Comparison of ENCODE assay signal across 17 cellular contexts in the genomic region with DNA sequence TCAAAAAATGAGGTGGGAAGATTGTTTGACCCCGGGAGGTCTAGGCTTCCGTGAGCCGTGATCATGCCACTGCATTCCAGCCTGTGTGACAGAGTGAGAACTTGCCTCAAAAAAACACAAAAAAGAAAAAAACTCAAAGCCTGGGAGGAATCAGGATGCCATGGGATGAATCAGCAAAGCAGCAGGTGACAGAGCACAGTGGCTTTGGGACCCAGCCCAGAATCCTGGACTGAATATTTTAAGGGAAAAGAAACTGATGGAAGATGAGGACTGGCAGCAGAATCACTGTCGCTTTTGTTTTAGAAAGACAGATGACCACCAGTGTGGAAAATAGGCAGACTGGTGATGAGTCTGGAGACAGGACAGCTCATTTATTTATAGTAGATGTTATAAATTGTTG. TPM values are rescaled to one million over a fixed set of nuclear protein-coding genes. Genes with fewer than 3 reads are reported as not detected.
DNase-seq lines count a peak whose midpoint lies in the region; ATAC-seq, FAIRE-seq and TF ChIP-seq lines count a peak whose summit lies in the region.
"Had no signal": no experiment of that assay in that cellular context is flagged by ENCODE, and none has a peak within 500 bp of the region (broad histone marks: within the 10 kb centered on the region; RNA-seq: fewer than 3 reads in every experiment).

No MANE protein-coding gene starts in this region.

- FAIRE-seq in D721Med (lab: Jason Lieb, UNC), result no peak

- H3K36me3 ChIP-seq in SJCRH30 (peaks cover 13% of the 10 kb centered on the region), neural progenitor cell (peaks cover 7% of the 10 kb centered on the region)
- H3K36me3 ChIP-seq: vagina had no signal

- peaks cover 45% of the 10 kb centered on the region for H3K36me3 Mint-ChIP-seq in neural progenitor cell

- no peak overlapping the region for H3K4me3 Mint-ChIP-seq in neural progenitor cell
- H3K4me3 Mint-ChIP-seq: activated naive CD4-positive, alpha-beta T cell treated with anti-CD3 and anti-CD28 coated beads, Interleukin-2, amount 50 U/mL, for 24 hours had no signal

- no peak overlapping the region for H3K9ac ChIP-seq in neural progenitor cell

- H4K20me1 ChIP-seq in neural progenitor cell (ENCODE audit: low read depth), result no peaks in the 10 kb centered on the region

- H3K79me2 ChIP-seq in neural progenitor cell (ENCODE audit: low read depth), result no peaks in the 10 kb centered on the region

- DNase-seq in COLO829 (ENCODE audit: low spot score) (peak; percentile 3), SJCRH30 (peak; percentile 9 to 18), fibroblast of mammary gland (ENCODE audit: low read depth) (peak; percentile 33), neural progenitor cell (ENCODE audit: low spot score) (peak; percentile 7), NCI-H2227 treated with DMSO at 0.1 percent for 48 hours (lab: John Stamatoyannopoulos, UW) (no peak), D721Med (ENCODE audit: insufficient read length, low spot score) (no peak), Right ventricle myocardium inferior (ENCODE audit: missing footprints) (no peak)
- DNase-seq: activated CD8-positive, alpha-beta memory T cell treated with anti-CD3 and anti-CD28 coated beads, Interleukin-2, amount 50 U/mL, for 4 hours; mucosa of descending colon; NCI-H1048; NCI-H226; stimulated activated CD4-positive, alpha-beta T cell treated with anti-CD3 and anti-CD28 coated beads, Interleukin-2, amount 100 ng/mL, for 48 hours had no signal

- H3K27ac ChIP-seq in SJCRH30 (no peak overlapping the region; the same call in 1 of the 2 replicates), neural progenitor cell (no peak overlapping the region)
- H3K27ac ChIP-seq: vagina had no signal

- peaks cover 4% of the 10 kb centered on the region for H3K27me3 Mint-ChIP-seq in neural progenitor cell (ENCODE audit: insufficient read depth, low read depth)
- H3K27me3 Mint-ChIP-seq: activated naive CD4-positive, alpha-beta T cell treated with anti-CD3 and anti-CD28 coated beads, Interleukin-2, amount 50 U/mL, for 24 hours had no signal

- H3K9me3 Mint-ChIP-seq in neural progenitor cell, result no peaks in the 10 kb centered on the region
- H3K9me3 Mint-ChIP-seq: activated naive CD4-positive, alpha-beta T cell treated with anti-CD3 and anti-CD28 coated beads, Interleukin-2, amount 50 U/mL, for 24 hours had no signal

- no peak overlapping the region for H3K4me2 ChIP-seq in neural progenitor cell

- H3K4me1 ChIP-seq in SJCRH30 (peaks cover 3% of the 10 kb centered on the region; the same call in 1 of the 2 replicates), neural progenitor cell (no peaks in the 10 kb centered on the region)
- H3K4me1 ChIP-seq: vagina had no signal

- peaks cover 7% of the 10 kb centered on the region for H3F3A ChIP-seq in neural progenitor cell (ENCODE audit: low read depth)

- H2AFZ ChIP-seq in neural progenitor cell (replicated peaks), result no peak overlapping the region

- H3K4me1 Mint-ChIP-seq in neural progenitor cell, result peaks cover 15% of the 10 kb centered on the region

- ATAC-seq in Right ventricle myocardium inferior, result no peak
- ATAC-seq in GM21447 (IDR thresholded peaks at IDR 0.05; ENCODE audit: unreplicated experiment), result no peak
- ATAC-seq: esophagus mucosa, mucosa of descending colon had no signal

- H3K27ac Mint-ChIP-seq in neural progenitor cell, result no peak overlapping the region
- H3K27ac Mint-ChIP-seq: activated naive CD4-positive, alpha-beta T cell treated with anti-CD3 and anti-CD28 coated beads, Interleukin-2, amount 50 U/mL, for 24 hours had no signal

- TF ChIP-seq CTCF in fibroblast of mammary gland (conservative IDR thresholded peaks at IDR 0.05; ENCODE audit: control insufficient read depth, insufficient read depth, low read depth, low read length) (no peak), neural progenitor cell (IDR thresholded peaks at IDR 0.05) (no peak), D721Med (IDR thresholded peaks at IDR 0.05; ENCODE audit: insufficient read depth, missing control alignments) (no peak)

- H3K27me3 ChIP-seq in SJCRH30 (no peaks in the 10 kb centered on the region), neural progenitor cell (no peaks in the 10 kb centered on the region)
- H3K27me3 ChIP-seq: vagina had no signal

- H3K9me3 ChIP-seq in SJCRH30 (replicated peaks) (no peaks in the 10 kb centered on the region), neural progenitor cell (ENCODE audit: low read depth) (no peaks in the 10 kb centered on the region)
- H3K9me3 ChIP-seq: mucosa of descending colon, vagina had no signal

- intact Hi-C loops in Right ventricle myocardium inferior (cut with DNase I), result no loop called here

- H3K4me3 ChIP-seq in SJCRH30 (no peak overlapping the region), fibroblast of mammary gland (ENCODE audit: control insufficient read depth, low read depth, low read length) (no peak overlapping the region), neural progenitor cell (no peak overlapping the region)
- H3K4me3 ChIP-seq: mucosa of descending colon, vagina had no signal

RNA-seq across cellular contexts. Expression of a gene that starts 16.6 kb away (rescaled TPM):
- total RNA-seq in SJCRH30 (2014; rRNA removed; shearing (Covaris generic)), result not detected in 2 replicates
- not detected in 2 replicates for total RNA-seq in neural progenitor cell (ENCODE audit: low replicate concordance)
- not detected for total RNA-seq in Right ventricle myocardium inferior
- total RNA-seq: esophagus mucosa, mucosa of descending colon, renal cortical epithelial cell, vagina had no signal

RNA-seq across cellular contexts. Expression of a gene that starts 45.9 kb away (rescaled TPM):
- 39.1 and 41.3 TPM in 2 replicates for total RNA-seq in SJCRH30 (2014; rRNA removed; shearing (Covaris generic))
- total RNA-seq in neural progenitor cell (ENCODE audit: low replicate concordance) (100 and 116 TPM in 2 replicates), Right ventricle myocardium inferior (4.9 TPM)

RNA-seq across cellular contexts. Expression of a gene that starts 52.9 kb away (rescaled TPM):
- 48.8 and 49.8 TPM in 2 replicates for total RNA-seq in SJCRH30 (2014; rRNA removed; shearing (Covaris generic))
- total RNA-seq in neural progenitor cell (ENCODE audit: low replicate concordance), result 23.5 and 39.7 TPM in 2 replicates
- total RNA-seq in Right ventricle myocardium inferior, result 19.0 TPM

Comparison
In these comparisons a context has a peak if more than half of its experiments do, and no peak if none do; other contexts are left out.
1. DNase-seq: peak in COLO829 (single experiment), SJCRH30 (2 of 2), fibroblast of mammary gland (single experiment) and neural progenitor cell (single experiment); none in NCI-H2227 treated with DMSO at 0.1 percent for 48 hours (single experiment), D721Med (single experiment) and Right ventricle myocardium inferior (single experiment).